Comparison of ENCODE assay signal across 17 cellular contexts in the genomic region with DNA sequence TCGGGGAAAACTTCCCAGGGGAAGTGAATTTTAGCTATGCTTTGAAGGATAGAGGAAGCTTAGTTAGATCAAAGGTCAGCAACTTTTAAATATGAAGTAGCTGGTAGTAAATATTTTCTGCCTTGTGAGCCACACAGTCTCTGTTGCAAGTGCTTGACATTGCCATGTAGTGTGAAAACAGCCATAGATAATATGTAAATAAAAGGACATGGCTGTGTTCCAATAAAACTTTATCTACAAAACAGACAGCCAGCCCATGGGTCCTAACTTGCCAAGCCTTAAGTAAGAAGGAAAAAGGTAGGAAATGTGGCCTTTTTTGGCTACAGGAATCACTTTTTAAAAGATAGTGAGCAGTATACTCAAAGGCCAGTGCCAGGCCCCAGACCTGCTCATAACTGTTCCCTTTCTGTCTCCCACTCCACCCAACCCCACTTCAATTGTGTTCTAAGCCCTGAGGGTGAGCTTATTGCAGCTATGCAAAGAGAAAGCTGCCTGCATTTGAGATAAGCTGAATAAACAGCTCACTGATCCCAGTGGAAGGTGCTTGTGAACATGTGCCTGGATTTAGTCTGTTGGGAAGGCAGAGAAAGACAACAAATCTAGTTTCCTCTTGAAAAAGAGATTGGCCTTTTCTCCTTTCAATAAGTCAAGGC.
DNase-seq lines count a peak whose midpoint lies in the region; ATAC-seq, FAIRE-seq and TF ChIP-seq lines count a peak whose summit lies in the region.
"Had no signal": no experiment of that assay in that cellular context is flagged by ENCODE, and none has a peak within 500 bp of the region (broad histone marks: within the 10 kb centered on the region; RNA-seq: fewer than 3 reads in every experiment).

No MANE protein-coding gene starts in this region.

- H3K9me3 Mint-ChIP-seq in CD8-positive, alpha-beta T cell, result no peaks in the 10 kb centered on the region
- H3K9me3 Mint-ChIP-seq: activated CD4-positive, alpha-beta T cell treated with anti-CD3 and anti-CD28 coated beads, Interleukin-2, amount 10 ng/mL, durations not matched to agents 7 days and 5 days; activated T-cell treated with anti-CD3 and anti-CD28 coated beads, Interleukin-2, amount 50 U/mL, for 72 hours; HFFc6; T-helper 2 cell treated with Interferon-gamma antibody and Interleukin-4, amounts not matched to agents 5 μg/mL and 100 μg/mL, for 36 hours had no signal

- H2AFZ ChIP-seq in GM12878 (ENCODE audit: control insufficient read depth, low read depth, low read length), result no peak overlapping the region

- WGBS in GM12878 (ENCODE audit: insufficient coverage, insufficient replicate concordance, low lambda C conversion rate, missing lambda C conversion rate), result 59% methylated on average over 1 of the region's 1 CpG

- H3K36me3 ChIP-seq in BE2C (no peaks in the 10 kb centered on the region; the same call in 1 of the 2 replicates), GM12878 (ENCODE audit: control insufficient read depth in 2 of 2, insufficient read depth in 2 of 2, low read length in 1 of 2) (no peaks in the 10 kb centered on the region; a peak in 1 of 4 replicates), breast epithelium (no peaks in the 10 kb centered on the region)
- no peaks in the 10 kb centered on the region for H3K36me3 ChIP-seq in CD8-positive, alpha-beta T cell (ENCODE audit: insufficient read depth, low read length)
- H3K36me3 ChIP-seq: thyroid gland had no signal

- no peak for TF ChIP-seq EP300 in GM12878 (IDR thresholded peaks at IDR 0.05; ENCODE audit: borderline replicate concordance in 1 of 2, control insufficient read depth in 1 of 2, low read depth in 2 of 2, low read length in 2 of 2)

- no peak for TF ChIP-seq RAD21 in GM12878 (IDR thresholded peaks at IDR 0.05; ENCODE audit: insufficient read depth, low read depth, low read length)

- POLR2A ChIA-PET in GM12878 (lab: Charles Lee), result no interaction called here
- POLR2A ChIA-PET in CD8-positive, alpha-beta T cell (lab: Charles Lee), result no interaction called here

- no peaks in the 10 kb centered on the region for H3K27me3 Mint-ChIP-seq in CD8-positive, alpha-beta T cell (ENCODE audit: low read depth)
- H3K27me3 Mint-ChIP-seq: activated CD4-positive, alpha-beta T cell treated with anti-CD3 and anti-CD28 coated beads, Interleukin-2, amount 10 ng/mL, durations not matched to agents 7 days and 5 days had no signal

- no peak overlapping the region for H3K4me3 ChIP-seq in BE2C (ENCODE audit: low read depth, low read length)
- H3K4me3 ChIP-seq in GM12878, result no peak overlapping the region
- H3K4me3 ChIP-seq in CD8-positive, alpha-beta T cell (ENCODE audit: low read depth, low read length), result no peak overlapping the region
- H3K4me3 ChIP-seq in breast epithelium, result no peak overlapping the region
- H3K4me3 ChIP-seq: thyroid gland had no signal

- no peak for FAIRE-seq in GM12878 (lab: Jason Lieb, UNC)

- no TSS peak for BruUV-seq in GM12878 (replicated peaks; lab: Mats Ljungman, UMichigan)

- intact Hi-C loops in GM12878 (cut with micrococcal nuclease; ENCODE audit: unreplicated experiment), result loop anchor here (5.0 kb wide), 1 partner anchor 77 kb away; no protein-coding TSS in a partner anchor
- intact Hi-C loops in CD8-positive, alpha-beta T cell (cut with DNase I, micrococcal nuclease), result no loop called here
- intact Hi-C loops in breast epithelium (cut with DNase I; ENCODE audit: low total_unique reads), result no loop called here

- H3K4me3 Mint-ChIP-seq in CD8-positive, alpha-beta T cell, result no peak overlapping the region
- H3K4me3 Mint-ChIP-seq: activated CD4-positive, alpha-beta T cell treated with anti-CD3 and anti-CD28 coated beads, Interleukin-2, amount 10 ng/mL, durations not matched to agents 7 days and 5 days; activated T-cell treated with anti-CD3 and anti-CD28 coated beads, Interleukin-2, amount 50 U/mL, for 72 hours; HFFc6; T-helper 2 cell treated with Interferon-gamma antibody and Interleukin-4, amounts not matched to agents 5 μg/mL and 100 μg/mL, for 36 hours had no signal

- peak; percentile 57 for DNase-seq in BE2C
- peak; percentile 14 for DNase-seq in NCI-H1092 (lab: John Stamatoyannopoulos, UW)
- no peak for DNase-seq in GM12878 (ENCODE audit: low read depth, low spot score)
- DNase-seq in left kidney (ENCODE audit: low read depth, low spot score), result peak; percentile 11
- no peak for DNase-seq in CD8-positive, alpha-beta T cell
- DNase-seq in breast epithelium (ENCODE audit: low spot score in 2 of 2), result no peak
- DNase-seq: activated CD4-positive, alpha-beta T cell treated with anti-CD3 and anti-CD28 coated beads, Interleukin-2, amount 10 ng/mL, durations not matched to agents 7 days and 5 days; activated T-cell treated with anti-CD3 and anti-CD28 coated beads, Interleukin-2, amount 50 U/mL, for 72 hours; amygdala; HFFc6; MM.1S; NCI-H748 treated with DMSO at 0.1 percent for 48 hours; stimulated activated CD4-positive, alpha-beta T cell treated with anti-CD3 and anti-CD28 coated beads, Interleukin-15, amount 100 ng/mL, for 24 hours; thyroid gland had no signal

- H3K4me2 ChIP-seq in GM12878 (ENCODE audit: control insufficient read depth, insufficient read depth), result no peak overlapping the region

- peaks cover 13% of the 10 kb centered on the region for H3K4me1 ChIP-seq in BE2C
- no peaks in the 10 kb centered on the region for H3K4me1 ChIP-seq in GM12878 (ENCODE audit: control insufficient read depth, insufficient read depth, low read length)
- H3K4me1 ChIP-seq in CD8-positive, alpha-beta T cell (ENCODE audit: insufficient read depth, low read length), result no peaks in the 10 kb centered on the region
- peaks cover 0 to 3% of the 10 kb centered on the region in 2 donors for H3K4me1 ChIP-seq in breast epithelium

- no peaks in the 10 kb centered on the region for H3K79me2 ChIP-seq in GM12878 (ENCODE audit: control insufficient read depth, insufficient read depth, low read length)

- SMC1A ChIA-PET in GM12878 (lab: Charles Lee; ENCODE audit: uncharacterized antibody, unreplicated experiment), result interaction anchor here (0.6 kb wide), 2 partner anchors 129 to 397 kb away, joined by 3 read pairs; no protein-coding TSS in a partner anchor

- no peaks in the 10 kb centered on the region for H3K9me3 ChIP-seq in BE2C
- H3K9me3 ChIP-seq in GM12878 (replicated peaks; ENCODE audit: control insufficient read depth, insufficient read depth, low read length), result no peaks in the 10 kb centered on the region
- H3K9me3 ChIP-seq in CD8-positive, alpha-beta T cell (ENCODE audit: low read length), result no peaks in the 10 kb centered on the region
- H3K9me3 ChIP-seq in breast epithelium, result no peaks in the 10 kb centered on the region
- H3K9me3 ChIP-seq: thyroid gland had no signal

- in situ Hi-C loops in GM12878 (cut with MboI), result loop anchor here (5.0 to 10.0 kb wide), 2 partner anchors 412 to 969 kb away; no protein-coding TSS in a partner anchor

- H3K27ac Mint-ChIP-seq in CD8-positive, alpha-beta T cell, result no peak overlapping the region
- H3K27ac Mint-ChIP-seq: activated CD4-positive, alpha-beta T cell treated with anti-CD3 and anti-CD28 coated beads, Interleukin-2, amount 10 ng/mL, durations not matched to agents 7 days and 5 days; activated T-cell treated with anti-CD3 and anti-CD28 coated beads, Interleukin-2, amount 50 U/mL, for 72 hours; HFFc6; T-helper 2 cell treated with Interferon-gamma antibody and Interleukin-4, amounts not matched to agents 5 μg/mL and 100 μg/mL, for 36 hours had no signal

- ATAC-seq in GM12878 (no peak), HG02759 (IDR thresholded peaks at IDR 0.05; ENCODE audit: unreplicated experiment) (no peak), HG03097 (IDR thresholded peaks at IDR 0.05; ENCODE audit: low FRiP score, unreplicated experiment) (no peak)
- no peak for ATAC-seq in CD8-positive, alpha-beta T cell
- ATAC-seq: activated T-cell treated with anti-CD3 and anti-CD28 coated beads, Interleukin-2, amount 50 U/mL, for 72 hours had no signal

- RAD21 ChIA-PET in GM12878 (lab: Charles Lee; ENCODE audit: unreplicated experiment), result no interaction called here

- CTCF ChIA-PET in GM12878 (lab: Yijun Ruan, JAX), result interaction anchor here (2.9 kb wide), 1 partner anchor 981 kb away, joined by 13 read pairs; no protein-coding TSS in a partner anchor
- CTCF ChIA-PET in CD8-positive, alpha-beta T cell (lab: Charles Lee), result no interaction called here

- no peaks in the 10 kb centered on the region for H3K27me3 ChIP-seq in BE2C
- H3K27me3 ChIP-seq in GM12878 (replicated peaks in 1 of 2; ENCODE audit: control insufficient read depth in 2 of 2, insufficient read depth in 2 of 2, low read length in 1 of 2), result no peaks in the 10 kb centered on the region
- H3K27me3 ChIP-seq in CD8-positive, alpha-beta T cell (ENCODE audit: insufficient read depth, low read length), result no peaks in the 10 kb centered on the region
- H3K27me3 ChIP-seq in breast epithelium, result no peaks in the 10 kb centered on the region
- H3K27me3 ChIP-seq: thyroid gland had no signal

- no peaks in the 10 kb centered on the region for H3K4me1 Mint-ChIP-seq in CD8-positive, alpha-beta T cell (ENCODE audit: low read depth)
- H3K4me1 Mint-ChIP-seq: activated CD4-positive, alpha-beta T cell treated with anti-CD3 and anti-CD28 coated beads, Interleukin-2, amount 10 ng/mL, durations not matched to agents 7 days and 5 days had no signal

- no peak for TF ChIP-seq CTCF in BE2C (IDR thresholded peaks at IDR 0.05; ENCODE audit: low read depth, low read length)
- TF ChIP-seq CTCF in GM12878 (IDR thresholded peaks at IDR 0.05 in 2 of 3, conservative IDR thresholded peaks at IDR 0.05 in 1 of 3; ENCODE audit: control insufficient read depth in 2 of 3, extremely low read depth in 1 of 3, insufficient read depth in 1 of 3, low read depth in 3 of 3, low read length in 3 of 3), result no peak
- no peak for TF ChIP-seq CTCF in CD8-positive, alpha-beta T cell (IDR thresholded peaks at IDR 0.05)
- no peak for TF ChIP-seq CTCF in breast epithelium (IDR thresholded peaks at IDR 0.05)

- H4K20me1 ChIP-seq in GM12878 (ENCODE audit: control insufficient read depth, insufficient read depth), result no peaks in the 10 kb centered on the region

- no peaks in the 10 kb centered on the region for H3K36me3 Mint-ChIP-seq in CD8-positive, alpha-beta T cell

- TF ChIP-seq POLR2A in GM12878 (IDR thresholded peaks at IDR 0.05; ENCODE audit: low read depth, low read length) (no peak), breast epithelium (IDR thresholded peaks at IDR 0.05) (no peak)

- no peak overlapping the region for H3K9ac ChIP-seq in GM12878 (ENCODE audit: control insufficient read depth, insufficient read depth, low read length)

- H3K27ac ChIP-seq in GM12878 (ENCODE audit: control insufficient read depth, insufficient read depth), result no peak overlapping the region
- no peak overlapping the region for H3K27ac ChIP-seq in CD8-positive, alpha-beta T cell (ENCODE audit: low read depth, low read length)
- no peak overlapping the region for H3K27ac ChIP-seq in breast epithelium
- H3K27ac ChIP-seq: thyroid gland had no signal

Comparison
In these comparisons a context has a peak if more than half of its experiments do, and no peak if none do; other contexts are left out.
1. DNase-seq: peak in BE2C (single experiment), NCI-H1092 (single experiment) and left kidney (single experiment); none in GM12878 (single experiment), CD8-positive, alpha-beta T cell (0 of 7) and breast epithelium (0 of 2).